1 cellular context compared by ENCODE assay signal in the genomic region with DNA sequence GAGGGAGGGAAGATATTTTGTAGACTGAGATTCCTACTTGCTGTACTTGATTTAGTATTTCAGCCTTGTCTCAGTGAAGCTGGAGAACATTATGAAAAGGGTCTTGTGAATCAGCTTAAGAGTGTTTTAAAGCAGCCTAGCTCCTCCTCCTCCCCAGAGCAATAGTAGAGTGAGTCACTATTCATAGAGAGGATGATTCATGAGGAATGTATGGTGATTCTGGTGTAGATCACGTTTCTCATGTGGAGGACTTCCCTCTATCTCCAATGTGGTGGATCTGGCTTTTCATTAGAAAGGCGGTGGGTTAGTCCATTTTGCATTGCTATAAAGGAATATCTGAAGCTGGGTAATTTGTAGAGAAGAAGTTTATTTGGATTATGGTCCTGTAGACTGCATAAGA.
TF ChIP-seq lines count a peak whose summit lies in the region.

No MANE protein-coding gene starts in this region.

TF ChIP-seq in SK-N-SH treated with all-trans-retinoic acid at 6 μM for 48 hours, 23 proteins besides CTCF, POLR2A, EP300 and RAD21 (continued from another document):
- TF ChIP-seq CSRNP3 (CRISPR knock-in tag; IDR thresholded peaks at IDR 0.05) (no peak), CREB5 (CRISPR knock-in tag; IDR thresholded peaks at IDR 0.05; ENCODE audit: low read depth) (peak; percentile 8; the same call in 1 of the 2 replicates), SNAI2 (CRISPR knock-in tag; IDR thresholded peaks at IDR 0.05) (peak; percentile 60; the same call in 1 of the 2 replicates), OSR1 (CRISPR knock-in tag; IDR thresholded peaks at IDR 0.05) (no peak)
TF ChIP-seq in SK-N-SH treated with all-trans-retinoic acid at 6 μM for 48 hours: peak in this region for 4.
